In the genomic region with DNA sequence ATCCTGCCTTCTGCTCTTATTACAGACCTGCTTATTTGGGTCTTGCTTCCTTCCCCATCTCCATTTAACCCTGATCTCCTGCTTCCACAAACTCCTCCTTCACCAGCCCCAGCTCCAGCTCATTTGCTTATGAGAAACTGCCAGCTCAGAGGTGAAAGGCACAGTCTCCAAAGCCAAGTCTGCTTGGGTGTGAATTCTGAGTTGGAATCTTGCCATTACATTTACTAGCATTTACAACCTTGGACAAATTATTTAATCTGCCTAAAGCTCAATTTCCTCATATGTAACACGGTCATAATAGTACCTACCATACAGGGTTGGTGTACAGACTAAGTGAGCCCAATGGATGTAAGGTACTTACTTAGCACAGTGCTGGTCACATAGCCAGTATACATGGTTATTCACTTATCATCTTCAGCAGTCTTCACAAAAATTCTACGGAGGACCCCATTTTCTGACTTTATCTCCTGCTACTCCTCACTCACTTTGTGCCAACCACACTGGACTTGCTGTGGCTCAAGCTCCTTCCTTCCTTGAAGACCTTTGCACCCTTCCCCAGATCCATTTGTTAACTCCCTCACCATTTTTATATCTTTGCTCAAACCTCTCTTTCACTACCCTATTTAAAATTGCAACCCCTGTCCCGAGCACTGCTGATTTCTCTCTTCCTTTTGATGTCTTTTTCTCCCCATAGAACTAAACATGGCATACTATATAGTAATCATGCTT, we compare ENCODE assay signal across 28 cellular contexts.
DNase-seq lines count a peak whose midpoint lies in the region; ATAC-seq and TF ChIP-seq lines count a peak whose summit lies in the region.
"Had no signal": no experiment of that assay in that cellular context is flagged by ENCODE, and none has a peak within 500 bp of the region (broad histone marks: within the 10 kb centered on the region; RNA-seq: fewer than 3 reads in every experiment).

No MANE protein-coding gene starts in this region.

- peaks cover 3% of the 10 kb centered on the region for H3K9me3 Mint-ChIP-seq in activated naive CD8-positive, alpha-beta T cell treated with anti-CD3 and anti-CD28 coated beads, Interleukin-2, amount 50 U/mL, for 24 hours
- H3K9me3 Mint-ChIP-seq in activated naive CD8-positive, alpha-beta T cell treated with anti-CD3 and anti-CD28 coated beads for 36 hours, result peaks cover 7% of the 10 kb centered on the region
- no peaks in the 10 kb centered on the region for H3K9me3 Mint-ChIP-seq in activated T-helper 2 cell treated with anti-CD3 and anti-CD28 coated beads, Interferon-gamma antibody, Interleukin-2, Interleukin-4, amounts not matched to agents 10 μg/mL and 5 μg/mL and 100 μg/mL, durations not matched to agents 14 hours and 24 hours and 36 hours
- H3K9me3 Mint-ChIP-seq in naive B cell, result peaks cover 0 to 4% (median 2%) of the 10 kb centered on the region in 7 donors
- H3K9me3 Mint-ChIP-seq: brain, neural progenitor cell had no signal

- H3K27me3 Mint-ChIP-seq in activated naive CD8-positive, alpha-beta T cell treated with anti-CD3 and anti-CD28 coated beads, Interleukin-2, amount 50 U/mL, for 24 hours, result no peaks in the 10 kb centered on the region
- no peaks in the 10 kb centered on the region for H3K27me3 Mint-ChIP-seq in activated naive CD8-positive, alpha-beta T cell treated with anti-CD3 and anti-CD28 coated beads for 36 hours
- H3K27me3 Mint-ChIP-seq in activated T-helper 2 cell treated with anti-CD3 and anti-CD28 coated beads, Interferon-gamma antibody, Interleukin-2, Interleukin-4, amounts not matched to agents 10 μg/mL and 5 μg/mL and 100 μg/mL, durations not matched to agents 14 hours and 24 hours and 36 hours (ENCODE audit: low read depth), result no peaks in the 10 kb centered on the region
- H3K27me3 Mint-ChIP-seq in naive B cell, result no peaks in the 10 kb centered on the region

- intact Hi-C loops in activated T-helper 2 cell treated with anti-CD3 and anti-CD28 coated beads, Interferon-gamma antibody, Interleukin-2, Interleukin-4, amounts not matched to agents 10 μg/mL and 5 μg/mL and 100 μg/mL, durations not matched to agents 14 hours and 24 hours and 36 hours (cut with micrococcal nuclease), result no loop called here

- peak overlapping the region; percentile 62 for H3K27ac Mint-ChIP-seq in activated naive CD8-positive, alpha-beta T cell treated with anti-CD3 and anti-CD28 coated beads, Interleukin-2, amount 50 U/mL, for 24 hours
- no peak overlapping the region for H3K27ac Mint-ChIP-seq in activated naive CD8-positive, alpha-beta T cell treated with anti-CD3 and anti-CD28 coated beads for 36 hours
- peak overlapping the region; percentile 40 for H3K27ac Mint-ChIP-seq in activated T-helper 2 cell treated with anti-CD3 and anti-CD28 coated beads, Interferon-gamma antibody, Interleukin-2, Interleukin-4, amounts not matched to agents 10 μg/mL and 5 μg/mL and 100 μg/mL, durations not matched to agents 14 hours and 24 hours and 36 hours
- peak overlapping the region in 5 of 6 donors; percentile 19 to 79 (median 60) for H3K27ac Mint-ChIP-seq in naive B cell
- H3K27ac Mint-ChIP-seq: brain, neural progenitor cell had no signal

- ATAC-seq in activated naive CD8-positive, alpha-beta T cell treated with anti-CD3 and anti-CD28 coated beads, Interleukin-2, amount 50 U/mL, for 24 hours, result no peak
- ATAC-seq in naive B cell (ENCODE audit: low read depth in 2 of 2), result no peak
- no peak for ATAC-seq in HG02610 (IDR thresholded peaks at IDR 0.05; ENCODE audit: unreplicated experiment)
- ATAC-seq: HCT116; HepG2; pancreas; stimulated activated naive CD8-positive, alpha-beta T cell treated with anti-CD3 and anti-CD28 coated beads, Interleukin-15, Interleukin-2, amounts not matched to agents 100 U/mL and 50 U/mL, for 24 hours had no signal

- no peak overlapping the region for H3K4me3 ChIP-seq in foreskin fibroblast (ENCODE audit: low read depth in 1 of 2, low read length in 2 of 2)
- H3K4me3 ChIP-seq: BLaER1, hepatocyte, lung, neural progenitor cell, pancreas, skin epidermis, uterus had no signal

- H3K4me3 Mint-ChIP-seq in activated naive CD8-positive, alpha-beta T cell treated with anti-CD3 and anti-CD28 coated beads, Interleukin-2, amount 50 U/mL, for 24 hours, result no peak overlapping the region
- no peak overlapping the region for H3K4me3 Mint-ChIP-seq in activated naive CD8-positive, alpha-beta T cell treated with anti-CD3 and anti-CD28 coated beads for 36 hours
- no peak overlapping the region for H3K4me3 Mint-ChIP-seq in activated T-helper 2 cell treated with anti-CD3 and anti-CD28 coated beads, Interferon-gamma antibody, Interleukin-2, Interleukin-4, amounts not matched to agents 10 μg/mL and 5 μg/mL and 100 μg/mL, durations not matched to agents 14 hours and 24 hours and 36 hours (ENCODE audit: low read depth)
- peak overlapping the region in 1 of 8 donors; percentile 36 for H3K4me3 Mint-ChIP-seq in naive B cell
- H3K4me3 Mint-ChIP-seq: brain, neural progenitor cell had no signal

- DNase-seq in activated naive CD8-positive, alpha-beta T cell treated with anti-CD3 and anti-CD28 coated beads, Interleukin-2, amount 50 U/mL, for 24 hours, result no peak
- DNase-seq in activated naive CD8-positive, alpha-beta T cell treated with anti-CD3 and anti-CD28 coated beads for 36 hours, result no peak
- no peak for DNase-seq in activated T-helper 2 cell treated with anti-CD3 and anti-CD28 coated beads, Interferon-gamma antibody, Interleukin-2, Interleukin-4, amounts not matched to agents 10 μg/mL and 5 μg/mL and 100 μg/mL, durations not matched to agents 14 hours and 24 hours and 36 hours (ENCODE audit: low spot score)
- DNase-seq in naive B cell, result no peak
- no peak for DNase-seq in foreskin fibroblast
- no peak for DNase-seq in NCI-H187 (lab: John Stamatoyannopoulos, UW)
- DNase-seq: activated CD4-positive, alpha-beta T cell treated with anti-CD3 and anti-CD28 coated beads for 1 hour; activated naive CD4-positive, alpha-beta T cell treated with Interleukin-2 at 50 U/mL for 16 hours; activated T-cell treated with anti-CD3 and anti-CD28 coated beads, Interleukin-2, amount 50 U/mL, for 1 hour; amniotic stem cell; Caco-2; DMS53; NCI-H1417; NCI-H345; NCI-H748 treated with DMSO at 0.1 percent for 48 hours; pancreas; Right ventricle myocardium superior; stimulated activated naive CD8-positive, alpha-beta T cell treated with anti-CD3 and anti-CD28 coated beads, Interleukin-15, Interleukin-2, amounts not matched to agents 100 U/mL and 50 U/mL, for 24 hours; uterus had no signal

- peaks cover 88% of the 10 kb centered on the region for H3K36me3 Mint-ChIP-seq in activated naive CD8-positive, alpha-beta T cell treated with anti-CD3 and anti-CD28 coated beads, Interleukin-2, amount 50 U/mL, for 24 hours (ENCODE audit: low read depth)
- H3K36me3 Mint-ChIP-seq in activated naive CD8-positive, alpha-beta T cell treated with anti-CD3 and anti-CD28 coated beads for 36 hours, result peaks cover 83% of the 10 kb centered on the region
- H3K36me3 Mint-ChIP-seq in activated T-helper 2 cell treated with anti-CD3 and anti-CD28 coated beads, Interferon-gamma antibody, Interleukin-2, Interleukin-4, amounts not matched to agents 10 μg/mL and 5 μg/mL and 100 μg/mL, durations not matched to agents 14 hours and 24 hours and 36 hours (ENCODE audit: low read depth), result peaks cover 92% of the 10 kb centered on the region
- peaks cover 54 to 72% of the 10 kb centered on the region in 2 donors for H3K36me3 Mint-ChIP-seq in naive B cell
- H3K36me3 Mint-ChIP-seq: brain, neural progenitor cell had no signal

- no peak for TF ChIP-seq CTCF in foreskin fibroblast (IDR thresholded peaks at IDR 0.05; ENCODE audit: low read depth, low read length)

- no peaks in the 10 kb centered on the region for H3K4me1 Mint-ChIP-seq in activated naive CD8-positive, alpha-beta T cell treated with anti-CD3 and anti-CD28 coated beads, Interleukin-2, amount 50 U/mL, for 24 hours
- peaks cover 5% of the 10 kb centered on the region for H3K4me1 Mint-ChIP-seq in activated naive CD8-positive, alpha-beta T cell treated with anti-CD3 and anti-CD28 coated beads for 36 hours
- peaks cover 10% of the 10 kb centered on the region for H3K4me1 Mint-ChIP-seq in activated T-helper 2 cell treated with anti-CD3 and anti-CD28 coated beads, Interferon-gamma antibody, Interleukin-2, Interleukin-4, amounts not matched to agents 10 μg/mL and 5 μg/mL and 100 μg/mL, durations not matched to agents 14 hours and 24 hours and 36 hours (ENCODE audit: low read depth)
- peaks cover 0 to 13% (median 5%) of the 10 kb centered on the region in 3 donors for H3K4me1 Mint-ChIP-seq in naive B cell
